In genomic region chr15:31262901-31263671, GRCh38 we compare ENCODE assay signal across 8 cellular contexts.
DNase-seq lines count a peak whose midpoint lies in the region; ATAC-seq and TF ChIP-seq lines count a peak whose summit lies in the region.

No MANE protein-coding gene starts in this region.

- peak overlapping the region; percentile 77 for H3K4me3 Mint-ChIP-seq in natural killer cell treated with Interleukin-12 subunit alpha and Interleukin-12 subunit beta and Interleukin-15 and Interleukin-18, amount 100 ng/mL, for 72 hours

- no peak for TF ChIP-seq CTCF in AG09309 (IDR thresholded peaks at IDR 0.05; ENCODE audit: control insufficient read depth, insufficient read depth, low read depth, low read length, missing control alignments)
- no peak for TF ChIP-seq CTCF in OCI-LY3 (IDR thresholded peaks at IDR 0.05; ENCODE audit: low read depth, low read length)

- peak overlapping the region; percentile 92 to 96 for H3K27ac Mint-ChIP-seq in natural killer cell treated with Interleukin-12 subunit alpha and Interleukin-12 subunit beta and Interleukin-15 and Interleukin-18, amount 100 ng/mL, for 72 hours

- peak; percentile 46 for DNase-seq in AG09309 (ENCODE audit: low read depth)
- DNase-seq in ecto neural progenitor cell (ENCODE audit: low spot score) = peak; percentile 32
- DNase-seq in natural killer cell treated with Interleukin-12 subunit alpha and Interleukin-12 subunit beta and Interleukin-15 and Interleukin-18, amount 100 ng/mL, for 72 hours (ENCODE audit: low spot score) = peak; percentile 56
- no peak for DNase-seq in NCI-H524 (lab: John Stamatoyannopoulos, UW)
- no peak for DNase-seq in HK-2 (ENCODE audit: unreplicated experiment)
- no peak for DNase-seq in NCI-H1694 (lab: John Stamatoyannopoulos, UW)

- H3K4me3 ChIP-seq in AG09309 (ENCODE audit: control insufficient read depth, low read depth, low read length) (no peak overlapping the region), OCI-LY3 (ENCODE audit: low read length) (peak overlapping the region; percentile 59)

- H3K4me1 Mint-ChIP-seq in natural killer cell treated with Interleukin-12 subunit alpha and Interleukin-12 subunit beta and Interleukin-15 and Interleukin-18, amount 100 ng/mL, for 72 hours (ENCODE audit: low read depth in 2 of 2) = peaks cover 77 to 81% of the 10 kb centered on the region in 2 donors

- no peaks in the 10 kb centered on the region for H3K79me2 ChIP-seq in OCI-LY3 (ENCODE audit: low read length)

- H3K9ac ChIP-seq in OCI-LY3 (ENCODE audit: low read length) = peak overlapping the region; percentile 88

- H3K9me3 Mint-ChIP-seq in natural killer cell treated with Interleukin-12 subunit alpha and Interleukin-12 subunit beta and Interleukin-15 and Interleukin-18, amount 100 ng/mL, for 72 hours = peaks cover 2% of the 10 kb centered on the region

- H3K36me3 Mint-ChIP-seq in natural killer cell treated with Interleukin-12 subunit alpha and Interleukin-12 subunit beta and Interleukin-15 and Interleukin-18, amount 100 ng/mL, for 72 hours = no peaks in the 10 kb centered on the region

- no peaks in the 10 kb centered on the region for H3K27me3 Mint-ChIP-seq in natural killer cell treated with Interleukin-12 subunit alpha and Interleukin-12 subunit beta and Interleukin-15 and Interleukin-18, amount 100 ng/mL, for 72 hours

- peak; percentile 35 for ATAC-seq in GM19395 (IDR thresholded peaks at IDR 0.05; ENCODE audit: unreplicated experiment)
- ATAC-seq in natural killer cell treated with Interleukin-12 subunit alpha and Interleukin-12 subunit beta and Interleukin-15 and Interleukin-18, amount 100 ng/mL, for 72 hours = no peak

- no peaks in the 10 kb centered on the region for H3K27me3 ChIP-seq in OCI-LY3 (ENCODE audit: low read depth, low read length)

- no peak overlapping the region for H2AFZ ChIP-seq in OCI-LY3 (ENCODE audit: low read depth, low read length)

- no peaks in the 10 kb centered on the region for H4K20me1 ChIP-seq in OCI-LY3 (ENCODE audit: insufficient read depth, low read length)

- peak overlapping the region; percentile 84 for H3K4me2 ChIP-seq in OCI-LY3 (ENCODE audit: low read length)

- H3K27ac ChIP-seq in OCI-LY3 (ENCODE audit: low read length) = peak overlapping the region; percentile 94

- H3K36me3 ChIP-seq in OCI-LY3 (replicated peaks; ENCODE audit: low read depth, low read length) = no peaks in the 10 kb centered on the region

- peaks cover 3% of the 10 kb centered on the region; the same call in 1 of the 2 replicates for H3K9me3 ChIP-seq in OCI-LY3 (ENCODE audit: insufficient read depth, low read length)

- H3K4me1 ChIP-seq in OCI-LY3 (ENCODE audit: low read length) = peaks cover 68% of the 10 kb centered on the region

Comparison
In these comparisons a context has a peak if more than half of its experiments do, and no peak if none do; other contexts are left out.
1. DNase-seq: peak in AG09309 (single experiment), ecto neural progenitor cell (single experiment) and natural killer cell treated with Interleukin-12 subunit alpha and Interleukin-12 subunit beta and Interleukin-15 and Interleukin-18, amount 100 ng/mL, for 72 hours (single experiment); none in NCI-H524 (0 of 2), HK-2 (single experiment) and NCI-H1694 (single experiment).